8 cellular contexts compared by ENCODE assay signal in genomic region chrX:47311857-47312774, GRCh38. TPM values are rescaled to one million over a fixed set of nuclear protein-coding genes. Genes with fewer than 3 reads are reported as not detected.
DNase-seq lines count a peak whose midpoint lies in the region; ATAC-seq and TF ChIP-seq lines count a peak whose summit lies in the region.

No MANE protein-coding gene starts in this region.

- H3K36me3 Mint-ChIP-seq in activated T-cell treated with anti-CD3 and anti-CD28 coated beads, Interleukin-2, amount 50 U/mL, for 24 hours (ENCODE audit: low read depth) = no peaks in the 10 kb centered on the region

- DNase-seq in activated gamma-delta T cell treated with Interleukin-2 at 50 U/mL for 16 hours = peak; percentile 18
- DNase-seq in activated gamma-delta T cell (lab: John Stamatoyannopoulos, UW) = no peak
- peak; percentile 60 for DNase-seq in NCI-H460 (ENCODE audit: extremely low read depth, low read depth)
- peak; percentile 48 for DNase-seq in activated T-cell treated with anti-CD3 and anti-CD28 coated beads, Interleukin-2, amount 50 U/mL, for 24 hours
- DNase-seq in foreskin fibroblast = peak; percentile 50 to 80
- peak; percentile 7 for DNase-seq in pulmonary artery endothelial cell (ENCODE audit: low read depth, low spot score)
- DNase-seq in GF-D8 (lab: John Stamatoyannopoulos, UW) = no peak

- H3K27ac Mint-ChIP-seq in activated T-cell treated with anti-CD3 and anti-CD28 coated beads, Interleukin-2, amount 50 U/mL, for 24 hours = no peak overlapping the region

- H3K4me3 Mint-ChIP-seq in activated T-cell treated with anti-CD3 and anti-CD28 coated beads, Interleukin-2, amount 50 U/mL, for 24 hours = no peak overlapping the region

- H3K4me1 Mint-ChIP-seq in activated T-cell treated with anti-CD3 and anti-CD28 coated beads, Interleukin-2, amount 50 U/mL, for 24 hours (ENCODE audit: low read depth) = no peaks in the 10 kb centered on the region

- H3K9me3 Mint-ChIP-seq in activated T-cell treated with anti-CD3 and anti-CD28 coated beads, Interleukin-2, amount 50 U/mL, for 24 hours = no peaks in the 10 kb centered on the region

- H3K27me3 Mint-ChIP-seq in activated T-cell treated with anti-CD3 and anti-CD28 coated beads, Interleukin-2, amount 50 U/mL, for 24 hours = peaks cover 38% of the 10 kb centered on the region

- no peak overlapping the region for H3K4me3 ChIP-seq in foreskin fibroblast (ENCODE audit: low read depth in 1 of 2, low read length in 2 of 2)

- ATAC-seq in HG03196 (IDR thresholded peaks at IDR 0.05; ENCODE audit: unreplicated experiment) = no peak

- TF ChIP-seq CTCF in foreskin fibroblast (IDR thresholded peaks at IDR 0.05; ENCODE audit: low read depth, low read length) = peak; percentile 55

RNA-seq across cellular contexts. Expression of gene ZNF157, which starts 58.3 kb away (rescaled TPM):
- total RNA-seq in NCI-H460 (2014; rRNA removed; shearing (Covaris generic)) = not detected in 2 replicates
- polyA plus RNA-seq in NCI-H460 (2014; cell fraction: nucleus; rRNA removed) = not detected in 2 replicates
- total RNA-seq in pulmonary artery endothelial cell = not detected in 2 replicates

Comparison
In these comparisons a context has a peak if more than half of its experiments do, and no peak if none do; other contexts are left out.
1. DNase-seq: peak in activated gamma-delta T cell treated with Interleukin-2 at 50 U/mL for 16 hours (single experiment), NCI-H460 (single experiment), activated T-cell treated with anti-CD3 and anti-CD28 coated beads, Interleukin-2, amount 50 U/mL, for 24 hours (single experiment), foreskin fibroblast (2 of 2) and pulmonary artery endothelial cell (single experiment); none in activated gamma-delta T cell (single experiment) and GF-D8 (single experiment).